In the genomic region with DNA sequence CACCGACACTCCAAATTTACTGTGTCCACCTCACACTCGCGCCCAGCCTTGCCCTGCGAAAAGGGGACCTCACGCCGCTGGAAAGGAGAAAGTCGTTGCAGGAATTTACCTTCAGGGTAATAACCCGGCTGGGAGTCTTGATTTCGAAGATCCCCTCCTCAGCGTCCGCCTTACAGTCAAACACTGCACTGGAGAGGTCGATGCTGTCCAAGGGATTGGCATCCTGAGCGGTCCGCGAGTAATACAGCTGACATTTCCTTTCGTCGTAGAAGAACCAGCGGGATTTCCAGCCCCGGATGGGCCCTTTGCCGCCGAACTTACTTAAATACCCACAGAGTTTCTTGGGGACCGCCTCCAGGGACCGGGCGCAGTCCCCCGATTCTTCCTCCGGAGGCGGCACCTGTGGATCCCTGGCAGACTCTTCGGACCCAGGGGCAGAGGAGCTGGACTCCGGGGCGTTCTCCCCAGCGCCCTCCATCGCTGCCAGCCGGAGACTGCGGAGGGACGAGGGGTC, we compare ENCODE assay signal across 1 cellular context.
TF ChIP-seq lines count a peak whose summit lies in the region.

No MANE protein-coding gene starts in this region.

TF ChIP-seq in A549, 52 proteins besides CTCF, POLR2A, EP300 and RAD21 (continued from another document):
- TF ChIP-seq, protein P1, sequence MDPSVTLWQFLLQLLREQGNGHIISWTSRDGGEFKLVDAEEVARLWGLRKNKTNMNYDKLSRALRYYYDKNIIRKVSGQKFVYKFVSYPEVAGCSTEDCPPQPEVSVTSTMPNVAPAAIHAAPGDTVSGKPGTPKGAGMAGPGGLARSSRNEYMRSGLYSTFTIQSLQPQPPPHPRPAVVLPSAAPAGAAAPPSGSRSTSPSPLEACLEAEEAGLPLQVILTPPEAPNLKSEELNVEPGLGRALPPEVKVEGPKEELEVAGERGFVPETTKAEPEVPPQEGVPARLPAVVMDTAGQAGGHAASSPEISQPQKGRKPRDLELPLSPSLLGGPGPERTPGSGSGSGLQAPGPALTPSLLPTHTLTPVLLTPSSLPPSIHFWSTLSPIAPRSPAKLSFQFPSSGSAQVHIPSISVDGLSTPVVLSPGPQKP (IDR thresholded peaks at IDR 0.05; ENCODE audit: low read depth, low read length): no peak
- TF ChIP-seq HDAC2 (IDR thresholded peaks at IDR 0.05) (no peak), TP53 (CRISPR knock-in tag; IDR thresholded peaks at IDR 0.05) (no peak), RNF2 (IDR thresholded peaks at IDR 0.05; ENCODE audit: borderline replicate concordance, low read depth) (no peak), BHLHE40 (IDR thresholded peaks at IDR 0.05; ENCODE audit: low read depth, low read length) (no peak), HEYL (CRISPR knock-in tag; IDR thresholded peaks at IDR 0.05) (no peak), HOXA7 (CRISPR knock-in tag; IDR thresholded peaks at IDR 0.05) (no peak)
TF ChIP-seq in A549: peak in this region for 0.
